Comparison of ENCODE assay signal across 8 cellular contexts in genomic region chr7:107170051-107170661, GRCh38. TPM values are rescaled to one million over a fixed set of nuclear protein-coding genes. Genes with fewer than 3 reads are reported as not detected.
DNase-seq lines count a peak whose midpoint lies in the region; ATAC-seq and TF ChIP-seq lines count a peak whose summit lies in the region.

No MANE protein-coding gene starts in this region.

- H3K4me3 ChIP-seq in heart left ventricle (peak overlapping the region; percentile 73 to 98 (median 78)), brain microvascular endothelial cell (ENCODE audit: low read depth, low read length) (peak overlapping the region; percentile 80), vagina (peak overlapping the region; percentile 82 to 86)

- no peak for TF ChIP-seq POLR2A in heart left ventricle (IDR thresholded peaks at IDR 0.05)
- no peak for TF ChIP-seq POLR2A in vagina (IDR thresholded peaks at IDR 0.05)

- in situ Hi-C loops in brain microvascular endothelial cell (cut with HindIII; ENCODE audit: low pct_ligation_motif_present, low sequenced_read_pairs), result no loop called here

- H3K4me1 ChIP-seq in heart left ventricle (peaks cover 10 to 61% (median 47%) of the 10 kb centered on the region in 12 donors), vagina (peaks cover 50% of the 10 kb centered on the region)

- ATAC-seq in heart left ventricle, result no peak
- ATAC-seq in Right ventricle myocardium superior (ENCODE audit: poor library complexity), result no peak

- TF ChIP-seq CTCF in heart left ventricle (IDR thresholded peaks at IDR 0.05) (no peak), brain microvascular endothelial cell (IDR thresholded peaks at IDR 0.05; ENCODE audit: low read depth, low read length, missing control alignments) (no peak), vagina (IDR thresholded peaks at IDR 0.05) (no peak)

- H3K27ac ChIP-seq in heart left ventricle (peak overlapping the region in 11 of 12 donors; percentile 55 to 99 (median 94)), brain microvascular endothelial cell (peak overlapping the region; percentile 98), vagina (peak overlapping the region; percentile 100)

- H3K36me3 ChIP-seq in heart left ventricle (peaks cover 0 to 5% (median 0%) of the 10 kb centered on the region in 9 donors), brain microvascular endothelial cell (replicated peaks) (no peaks in the 10 kb centered on the region), vagina (no peaks in the 10 kb centered on the region)

- no peaks in the 10 kb centered on the region for H3K27me3 ChIP-seq in heart left ventricle
- no peaks in the 10 kb centered on the region for H3K27me3 ChIP-seq in brain microvascular endothelial cell (replicated peaks)
- H3K27me3 ChIP-seq in vagina, result no peaks in the 10 kb centered on the region

- H3K9me3 ChIP-seq in heart left ventricle (no peaks in the 10 kb centered on the region), vagina (no peaks in the 10 kb centered on the region)

- intact Hi-C loops in heart left ventricle (cut with DNase I), result no loop called here
- intact Hi-C loops in Right ventricle myocardium superior (cut with DNase I), result no loop called here
- intact Hi-C loops in vagina (cut with DNase I), result no loop called here

- WGBS in heart left ventricle, 4 donors, result 2 to 3% (median 2%) methylated on average over 10 of the region's 10 CpGs

- DNase-seq in heart left ventricle (no peak), Right ventricle myocardium superior (no peak), brain microvascular endothelial cell (no peak), medulla oblongata (ENCODE audit: extremely low spot score) (peak; percentile 43), vagina (ENCODE audit: extremely low spot score in 2 of 2) (no peak), LoVo (ENCODE audit: low spot score) (no peak), NCI-H82 treated with DMSO at 0.1 percent for 48 hours (lab: John Stamatoyannopoulos, UW; ENCODE audit: unreplicated experiment) (no peak)
- DNase-seq in activated CD8-positive, alpha-beta memory T cell treated with anti-CD3 and anti-CD28 coated beads, Interleukin-2, amount 50 U/mL, for 48 hours, result no peak

RNA-seq across cellular contexts. Expression of gene HBP1, which starts 1.4 kb away (rescaled TPM):
- total RNA-seq in heart left ventricle (10 to 100 TPM; 41.3 to 98.4 (median 60.8) TPM), Right ventricle myocardium superior (68.9 TPM), vagina (91.3 TPM)
- 10 to 100 TPM; 21.4 to 38.6 TPM for polyA plus RNA-seq in heart left ventricle
